Comparison of ENCODE assay signal across 16 cellular contexts in genomic region chr9:87260171-87260570, GRCh38.
"Had no signal": no experiment of that assay in that cellular context is flagged by ENCODE, and none has a peak within 500 bp of the region (broad histone marks: within the 10 kb centered on the region; RNA-seq: fewer than 3 reads in every experiment).

No MANE protein-coding gene starts in this region.

- H3K9me3 Mint-ChIP-seq: activated T-cell treated with anti-CD3 and anti-CD28 coated beads, Interleukin-2, amount 50 U/mL, for 4 hours had no signal

- H3K4me1 Mint-ChIP-seq: stimulated activated memory B cell treated with anti-CD40 and anti-IgM and Interleukin-4, amounts not matched to agents 10 μg/mL and 1 μg/mL and 100 μg/mL, for 72 hours had no signal

- H3K4me1 ChIP-seq: adrenal gland had no signal

- ATAC-seq: activated CD4-positive, CD25-positive, alpha-beta regulatory T cell treated with anti-CD3 and anti-CD28 coated beads, Interleukin-2, amount 50 U/mL, for 24 hours; activated T-cell treated with anti-CD3 and anti-CD28 coated beads, Interleukin-2, amount 50 U/mL, for 4 hours; left lobe of liver; stimulated activated memory B cell treated with anti-CD40 and anti-IgM and Interleukin-4, amounts not matched to agents 10 μg/mL and 1 μg/mL and 100 μg/mL, for 72 hours had no signal

- H3K4me3 ChIP-seq: adrenal gland, cardiac muscle cell, thoracic aorta had no signal

- H3K36me3 Mint-ChIP-seq: stimulated activated memory B cell treated with anti-CD40 and anti-IgM and Interleukin-4, amounts not matched to agents 10 μg/mL and 1 μg/mL and 100 μg/mL, for 72 hours had no signal

- H3K27ac Mint-ChIP-seq: progenitor cell of endocrine pancreas; stimulated activated memory B cell treated with anti-CD40 and anti-IgM and Interleukin-4, amounts not matched to agents 10 μg/mL and 1 μg/mL and 100 μg/mL, for 72 hours had no signal

- H3K27ac ChIP-seq: adrenal gland, cardiac muscle cell, neutrophil, thoracic aorta had no signal

- DNase-seq: activated CD4-positive, alpha-beta T cell treated with anti-CD3 and anti-CD28 coated beads, Interleukin-2, amount 50 U/mL, for 1 hour; activated CD8-positive, alpha-beta memory T cell treated with anti-CD3 and anti-CD28 coated beads, Interleukin-2, amount 50 U/mL, for 4 hours; activated effector memory CD4-positive, alpha-beta T cell treated with Interleukin-2 at 50 U/mL for 16 hours; activated naive CD4-positive, alpha-beta T cell treated with anti-CD3 and anti-CD28 coated beads, Interleukin-2, amount 50 U/mL, for 16 hours; activated T-cell treated with anti-CD3 and anti-CD28 coated beads, Interleukin-2, amount 50 U/mL, for 4 hours; adrenal gland; kidney; SIG-M5; stimulated activated CD4-positive, alpha-beta T cell treated with anti-CD3 and anti-CD28 coated beads, Interleukin-4, amount 100 ng/mL, for 4 hours had no signal

- H3K4me3 Mint-ChIP-seq: activated T-cell treated with anti-CD3 and anti-CD28 coated beads, Interleukin-2, amount 50 U/mL, for 4 hours; stimulated activated memory B cell treated with anti-CD40 and anti-IgM and Interleukin-4, amounts not matched to agents 10 μg/mL and 1 μg/mL and 100 μg/mL, for 72 hours had no signal

- H3K27me3 Mint-ChIP-seq: stimulated activated memory B cell treated with anti-CD40 and anti-IgM and Interleukin-4, amounts not matched to agents 10 μg/mL and 1 μg/mL and 100 μg/mL, for 72 hours had no signal

- H3K9me3 ChIP-seq: adrenal gland, neutrophil, thoracic aorta had no signal

- H3K36me3 ChIP-seq: adrenal gland, cardiac muscle cell, neutrophil, thoracic aorta had no signal

- H3K27me3 ChIP-seq: adrenal gland, cardiac muscle cell, neutrophil had no signal
